1 cellular context compared by ENCODE assay signal in the genomic region with DNA sequence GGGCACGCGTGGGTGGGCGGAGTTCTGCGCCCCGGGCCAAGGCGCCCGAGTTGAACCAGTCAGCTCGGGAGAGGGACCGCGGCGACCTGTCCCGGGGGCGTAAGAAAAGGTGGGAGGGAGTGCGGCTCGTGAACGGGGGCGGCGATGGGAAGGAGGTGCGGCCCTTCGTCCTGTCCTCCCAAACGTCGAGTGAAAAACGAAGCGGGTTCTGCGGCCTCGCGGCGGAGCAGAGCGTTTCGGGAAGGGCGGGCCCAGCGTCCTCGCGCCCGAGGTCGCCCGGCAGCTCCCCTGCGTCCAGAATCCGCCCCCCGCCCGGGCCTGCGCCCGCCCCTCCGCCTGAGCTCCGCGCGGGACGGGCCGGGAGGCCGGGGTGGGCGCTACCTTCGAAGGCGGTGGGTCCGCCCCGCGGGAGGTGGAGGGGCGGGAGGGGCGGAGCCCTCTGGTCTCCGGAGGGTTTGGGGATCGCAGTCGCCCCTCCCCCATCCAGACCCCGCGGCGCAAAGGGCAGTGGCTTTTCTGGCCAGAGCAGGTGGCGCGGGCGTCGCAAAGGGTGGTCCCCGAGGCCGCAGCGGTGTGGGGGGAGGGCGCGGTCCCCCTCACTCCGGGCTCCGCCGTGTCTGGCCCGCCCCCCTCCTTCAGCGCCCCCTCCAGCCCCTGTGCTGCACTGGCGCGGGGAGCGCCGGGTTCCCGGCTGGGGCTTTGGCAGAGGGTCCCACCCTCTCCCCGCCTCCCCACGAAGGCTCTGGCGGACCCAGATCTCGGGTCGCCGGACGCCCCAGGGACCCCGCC.
TF ChIP-seq lines count a peak whose summit lies in the region.

No MANE protein-coding gene starts in this region.

TF ChIP-seq in endothelial cell of umbilical vein, 7 proteins besides CTCF, POLR2A, EP300 and RAD21:
- TF ChIP-seq POLR2AphosphoS5 (IDR thresholded peaks at IDR 0.05; ENCODE audit: insufficient read depth, low read depth, low read length): no peak
- TF ChIP-seq FOS (IDR thresholded peaks at IDR 0.05; ENCODE audit: borderline replicate concordance, insufficient read depth, low read length): no peak
- no peak for TF ChIP-seq JUN (IDR thresholded peaks at IDR 0.05; ENCODE audit: borderline replicate concordance, insufficient read depth, insufficient read length, low read depth)
- no peak for TF ChIP-seq EZH2 (IDR thresholded peaks at IDR 0.05; ENCODE audit: borderline replicate concordance, low read depth, low read length, severe bottlenecking)
- no peak for TF ChIP-seq MYC (IDR thresholded peaks at IDR 0.05; ENCODE audit: low read depth, low read length)
- no peak for TF ChIP-seq GATA2 (IDR thresholded peaks at IDR 0.05; ENCODE audit: insufficient read depth, insufficient read length, low read depth, low read length)
